28 cellular contexts compared by ENCODE assay signal in genomic region chr4:173647902-173648301, GRCh38.
"Had no signal": no experiment of that assay in that cellular context is flagged by ENCODE, and none has a peak within 500 bp of the region (broad histone marks: within the 10 kb centered on the region; RNA-seq: fewer than 3 reads in every experiment).

No MANE protein-coding gene starts in this region.

- H3K27me3 Mint-ChIP-seq: activated B cell treated with CpG ODN at 0.5 μM for 24 hours had no signal

- H3K27ac Mint-ChIP-seq: activated B cell treated with CpG ODN at 0.5 μM for 24 hours; activated CD8-positive, alpha-beta T cell treated with anti-CD3 and anti-CD28 coated beads for 36 hours; activated naive CD8-positive, alpha-beta T cell treated with anti-CD3 and anti-CD28 coated beads for 36 hours; activated T-cell treated with anti-CD3 and anti-CD28 coated beads, Interleukin-2, amount 50 U/mL, for 72 hours; activated T-helper 17 cell treated with anti-CD3 and anti-CD28 coated beads, Interleukin-2, amount 50 U/mL, for 72 hours had no signal

- H3K4me1 Mint-ChIP-seq: activated B cell treated with CpG ODN at 0.5 μM for 24 hours; activated naive CD8-positive, alpha-beta T cell treated with anti-CD3 and anti-CD28 coated beads for 36 hours; activated T-helper 17 cell treated with anti-CD3 and anti-CD28 coated beads, Interleukin-2, amount 50 U/mL, for 72 hours had no signal

- H3K9me3 Mint-ChIP-seq: activated B cell treated with CpG ODN at 0.5 μM for 24 hours; activated CD8-positive, alpha-beta T cell treated with anti-CD3 and anti-CD28 coated beads for 36 hours; activated naive CD8-positive, alpha-beta T cell treated with anti-CD3 and anti-CD28 coated beads for 36 hours; activated T-cell treated with anti-CD3 and anti-CD28 coated beads, Interleukin-2, amount 50 U/mL, for 72 hours; activated T-helper 17 cell treated with anti-CD3 and anti-CD28 coated beads, Interleukin-2, amount 50 U/mL, for 72 hours had no signal

- DNase-seq: activated B cell treated with CpG ODN at 0.5 μM for 24 hours; activated CD4-positive, alpha-beta T cell treated with anti-CD3 and anti-CD28 coated beads for 1 hour; activated CD4-positive, alpha-beta T cell treated with anti-CD3 and anti-CD28 coated beads for 48 hours; activated CD8-positive, alpha-beta T cell treated with anti-CD3 and anti-CD28 coated beads for 36 hours; activated effector memory CD4-positive, alpha-beta T cell treated with anti-CD3 and anti-CD28 coated beads, Interleukin-2, amount 50 U/mL, for 16 hours; activated naive CD4-positive, alpha-beta T cell; activated naive CD4-positive, alpha-beta T cell treated with anti-CD3 and anti-CD28 coated beads, Interleukin-2, amount 50 U/mL, for 16 hours; activated naive CD8-positive, alpha-beta T cell treated with anti-CD3 and anti-CD28 coated beads for 36 hours; activated T-cell treated with anti-CD3 and anti-CD28 coated beads, Interleukin-2, amount 50 U/mL, for 1 hour; activated T-cell treated with anti-CD3 and anti-CD28 coated beads, Interleukin-2, amount 50 U/mL, for 72 hours; amygdala; NCI-H1048; NCI-H1105 treated with DMSO at 0.1 percent for 48 hours; NCI-H1436; NCI-H187; NCI-H2029 treated with DMSO at 0.1 percent for 48 hours; NCI-H345; NCI-H526 treated with DMSO at 0.1 percent for 48 hours; NK-92 treated with Interleukin-12 subunit alpha and Interleukin-12 subunit beta, amount 100 ng/mL, for 24 hours; PC-3; Peyer's patch; Right ventricle myocardium superior; SJCRH30; SW 1271; T-helper 1 cell; T-helper 2 cell; T-helper 9 cell had no signal

- ATAC-seq: activated CD8-positive, alpha-beta T cell treated with anti-CD3 and anti-CD28 coated beads for 36 hours; activated T-cell treated with anti-CD3 and anti-CD28 coated beads, Interleukin-2, amount 50 U/mL, for 72 hours; activated T-helper 17 cell treated with anti-CD3 and anti-CD28 coated beads, Interleukin-2, amount 50 U/mL, for 72 hours; PC-3 had no signal

- H3K4me3 Mint-ChIP-seq: activated B cell treated with CpG ODN at 0.5 μM for 24 hours; activated CD8-positive, alpha-beta T cell treated with anti-CD3 and anti-CD28 coated beads for 36 hours; activated naive CD8-positive, alpha-beta T cell treated with anti-CD3 and anti-CD28 coated beads for 36 hours; activated T-cell treated with anti-CD3 and anti-CD28 coated beads, Interleukin-2, amount 50 U/mL, for 72 hours; activated T-helper 17 cell treated with anti-CD3 and anti-CD28 coated beads, Interleukin-2, amount 50 U/mL, for 72 hours had no signal

- H3K36me3 Mint-ChIP-seq: activated naive CD8-positive, alpha-beta T cell treated with anti-CD3 and anti-CD28 coated beads for 36 hours had no signal
